ENCODE assay signal across 27 cellular contexts in genomic region chr1:178954937-178955336, GRCh38.
A peak's percentile ranks its signal among the peaks of the same experiment; 100 is the strongest.
DNase-seq lines count a peak whose midpoint lies in the region; ATAC-seq, FAIRE-seq and TF ChIP-seq lines count a peak whose summit lies in the region.
"Had no signal": no experiment of that assay in that cellular context is flagged by ENCODE, and none has a peak within 500 bp of the region (broad histone marks: within the 10 kb centered on the region; RNA-seq: fewer than 3 reads in every experiment).

No MANE protein-coding gene starts in this region.

- no peaks in the 10 kb centered on the region; a peak in 1 of 5 replicates for H3K27me3 ChIP-seq in HepG2 (ENCODE audit: control insufficient read depth in 1 of 2, insufficient read depth in 2 of 2, low read length in 2 of 2)
- no peaks in the 10 kb centered on the region for H3K27me3 ChIP-seq in right lobe of liver
- no peaks in the 10 kb centered on the region for H3K27me3 ChIP-seq in stomach smooth muscle (ENCODE audit: control insufficient read depth in 1 of 2, insufficient read depth in 2 of 2, low read length in 2 of 2)
- H3K27me3 ChIP-seq in vagina: no peaks in the 10 kb centered on the region
- H3K27me3 ChIP-seq: BE2C; BLaER1 treated with 17β-estradiol and CSF1 and Interleukin-3, amounts not matched to agents 10 nM and 100 nM had no signal

- TF ChIP-seq EP300 in HepG2 (IDR thresholded peaks at IDR 0.05; ENCODE audit: low read depth in 2 of 2, low read length in 2 of 2) (no peak), HepG2 (CRISPR knock-in tag; IDR thresholded peaks at IDR 0.05; ENCODE audit: borderline replicate concordance) (no peak)

- ATAC-seq in HepG2: no peak
- no peak for ATAC-seq in right lobe of liver
- ATAC-seq: A549, GM12878, GM23338, HCT116 had no signal

- H2AFZ ChIP-seq in HepG2 (ENCODE audit: low read length): no peak overlapping the region

- intact Hi-C loops in HepG2 (cut with micrococcal nuclease; ENCODE audit: unreplicated experiment): no loop called here
- intact Hi-C loops in right lobe of liver (cut with DNase I): no loop called here
- intact Hi-C loops in vagina (cut with DNase I): no loop called here

- H3K36me3 Mint-ChIP-seq in nephron (ENCODE audit: low read depth) (no peaks in the 10 kb centered on the region), osteocyte (ENCODE audit: unreplicated experiment) (no peaks in the 10 kb centered on the region)
- H3K36me3 Mint-ChIP-seq: CD14-positive monocyte; CD8-positive, alpha-beta memory T cell had no signal

- H3K79me2 ChIP-seq in HepG2 (ENCODE audit: insufficient read depth, low read length): no peaks in the 10 kb centered on the region

- H3K4me3 Mint-ChIP-seq in nephron (no peak overlapping the region), osteocyte (ENCODE audit: unreplicated experiment) (no peak overlapping the region)
- H3K4me3 Mint-ChIP-seq: CD14-positive monocyte; CD4-positive, alpha-beta T cell; CD8-positive, alpha-beta memory T cell; GM23338; H9 had no signal

- CTCF ChIA-PET in HepG2 (lab: Yijun Ruan, JAX; ENCODE audit: low intra/inter-chr PET ratio, low total read pairs): no interaction called here

- H3K9me3 Mint-ChIP-seq in nephron (no peaks in the 10 kb centered on the region), osteocyte (ENCODE audit: unreplicated experiment) (no peaks in the 10 kb centered on the region)
- H3K9me3 Mint-ChIP-seq: CD4-positive, alpha-beta T cell; CD8-positive, alpha-beta memory T cell; GM23338; H9 had no signal

- H3K9me3 ChIP-seq in HepG2 (ENCODE audit: low read length) (no peaks in the 10 kb centered on the region), right lobe of liver (no peaks in the 10 kb centered on the region), stomach smooth muscle (ENCODE audit: control insufficient read depth in 2 of 2, low read length in 2 of 2) (no peaks in the 10 kb centered on the region), vagina (no peaks in the 10 kb centered on the region)
- H3K9me3 ChIP-seq: A549; BE2C; BLaER1 treated with 17β-estradiol and CSF1 and Interleukin-3, amounts not matched to agents 10 nM and 100 nM had no signal

- DNase-seq in HepG2 (ENCODE audit: low spot score) (no peak), right lobe of liver (no peak), vagina (ENCODE audit: extremely low spot score in 2 of 2) (no peak), amniotic stem cell (lab: John Stamatoyannopoulos, UW) (no peak), osteocyte (ENCODE audit: extremely low spot score, unreplicated experiment) (no peak), mucosa of gallbladder (ENCODE audit: low spot score) (no peak)
- DNase-seq: 8988T; ACHN; AML-193; BE2C; CD4-positive, alpha-beta T cell; CD8-positive, alpha-beta memory T cell; DMS 273 treated with DMSO at 0.1 percent for 48 hours; DMS79; EL; GDM1; H9 had no signal

- no TSS peak for BruUV-seq in HepG2 (replicated peaks; lab: Mats Ljungman, UMichigan)

- 51% methylated on average over 6 of the region's 6 CpGs for WGBS in HepG2 (ENCODE audit: low lambda C conversion rate)
- WGBS in right lobe of liver (ENCODE audit: insufficient coverage, low coverage, low lambda C conversion rate, missing lambda C conversion rate): 59% methylated on average over 5 of the region's 6 CpGs

- no peak overlapping the region for H3K4me3 ChIP-seq in HepG2 (replicated peaks in 1 of 3; ENCODE audit: insufficient read depth in 1 of 3, low read depth in 2 of 3, low read length in 3 of 3)
- H3K4me3 ChIP-seq in right lobe of liver: no peak overlapping the region
- H3K4me3 ChIP-seq in stomach smooth muscle (ENCODE audit: low read length in 2 of 2): no peak overlapping the region
- H3K4me3 ChIP-seq in vagina: no peak overlapping the region
- H3K4me3 ChIP-seq: A549; BLaER1 treated with 17β-estradiol and CSF1 and Interleukin-3, amounts not matched to agents 10 nM and 100 nM; GM12878; GM23338 had no signal

- no peaks in the 10 kb centered on the region for H4K20me1 ChIP-seq in HepG2 (ENCODE audit: insufficient read depth, low read length)
- H4K20me1 ChIP-seq: BLaER1 treated with 17β-estradiol and CSF1 and Interleukin-3, amounts not matched to agents 10 nM and 100 nM had no signal

- TF ChIP-seq RAD21 in HepG2 (CRISPR knock-in tag; IDR thresholded peaks at IDR 0.05): no peak

- H3K27me3 Mint-ChIP-seq in nephron (ENCODE audit: low read depth) (peaks cover 12% of the 10 kb centered on the region), osteocyte (ENCODE audit: unreplicated experiment) (peaks cover 7% of the 10 kb centered on the region)

- H3K36me3 ChIP-seq in HepG2 (replicated peaks in 1 of 2; ENCODE audit: control insufficient read depth in 1 of 2, insufficient read depth in 2 of 2, low read length in 2 of 2) (no peaks in the 10 kb centered on the region), right lobe of liver (no peaks in the 10 kb centered on the region), stomach smooth muscle (ENCODE audit: control insufficient read depth in 2 of 2, insufficient read depth in 2 of 2, low read length in 2 of 2) (no peaks in the 10 kb centered on the region), vagina (no peaks in the 10 kb centered on the region)
- H3K36me3 ChIP-seq: BE2C; BLaER1 treated with 17β-estradiol and CSF1 and Interleukin-3, amounts not matched to agents 10 nM and 100 nM had no signal

- H3K4me1 ChIP-seq in HepG2 (ENCODE audit: insufficient read depth, low read length): peaks cover 63% of the 10 kb centered on the region
- peaks cover 0 to 16% (median 0%) of the 10 kb centered on the region in 4 donors for H3K4me1 ChIP-seq in right lobe of liver
- H3K4me1 ChIP-seq in stomach smooth muscle (ENCODE audit: control insufficient read depth, insufficient read depth, low read length): peaks cover 42% of the 10 kb centered on the region
- peaks cover 21% of the 10 kb centered on the region for H3K4me1 ChIP-seq in vagina
- H3K4me1 ChIP-seq: A549; BE2C; BLaER1 treated with 17β-estradiol and CSF1 and Interleukin-3, amounts not matched to agents 10 nM and 100 nM had no signal

- FAIRE-seq in HepG2 (lab: Jason Lieb, UNC): no peak
- FAIRE-seq: A549, D721Med, GM12878, GM19239 had no signal

- no peak overlapping the region for H3K27ac ChIP-seq in HepG2 (ENCODE audit: extremely low read length, insufficient read depth, low read length)
- H3K27ac ChIP-seq in right lobe of liver: no peak overlapping the region
- peak overlapping the region; percentile 77 for H3K27ac ChIP-seq in stomach smooth muscle (ENCODE audit: low read length)
- peak overlapping the region; percentile 44 for H3K27ac ChIP-seq in vagina
- H3K27ac ChIP-seq: A549; BLaER1 treated with 17β-estradiol and CSF1 and Interleukin-3, amounts not matched to agents 10 nM and 100 nM had no signal

- H3K27ac Mint-ChIP-seq in nephron (peak overlapping the region; percentile 6 to 36 (median 13)), osteocyte (ENCODE audit: unreplicated experiment) (no peak overlapping the region)
- H3K27ac Mint-ChIP-seq: CD14-positive monocyte; CD4-positive, alpha-beta T cell; CD8-positive, alpha-beta memory T cell; GM23338; H9 had no signal

- in situ Hi-C loops in HepG2 (cut with HindIII; ENCODE audit: extremely low pct_ligation_motif_present, low pct_unique_long_range_greater_than_20kb): no loop called here

- POLR2A ChIA-PET in HepG2 (lab: Yijun Ruan, JAX): no interaction called here

- H3K9ac ChIP-seq in HepG2 (ENCODE audit: insufficient read depth, low read depth, low read length): no peak overlapping the region
- H3K9ac ChIP-seq in stomach smooth muscle (ENCODE audit: low read length in 2 of 2): no peak overlapping the region
- H3K9ac ChIP-seq: BLaER1 treated with 17β-estradiol and CSF1 and Interleukin-3, amounts not matched to agents 10 nM and 100 nM had no signal

- TF ChIP-seq POLR2A in HepG2 (IDR thresholded peaks at IDR 0.05; ENCODE audit: insufficient read depth in 1 of 2, low read depth in 2 of 2, low read length in 2 of 2) (no peak), right lobe of liver (IDR thresholded peaks at IDR 0.05) (no peak), vagina (IDR thresholded peaks at IDR 0.05) (no peak)

- TF ChIP-seq CTCF in HepG2 (CRISPR knock-in tag; IDR thresholded peaks at IDR 0.05) (no peak), right lobe of liver (IDR thresholded peaks at IDR 0.05) (no peak), nephron (IDR thresholded peaks at IDR 0.05; ENCODE audit: unreplicated experiment in 3 of 3) (no peak), vagina (IDR thresholded peaks at IDR 0.05) (no peak), osteocyte (IDR thresholded peaks at IDR 0.05) (no peak)

- H3K4me1 Mint-ChIP-seq in nephron (peaks cover 33% of the 10 kb centered on the region), osteocyte (ENCODE audit: unreplicated experiment) (no peaks in the 10 kb centered on the region)
- H3K4me1 Mint-ChIP-seq: CD14-positive monocyte; CD8-positive, alpha-beta memory T cell; GM23338 had no signal

- H3K4me2 ChIP-seq in HepG2 (ENCODE audit: low read depth, low read length): no peak overlapping the region
- H3K4me2 ChIP-seq: A549; BLaER1 treated with 17β-estradiol and CSF1 and Interleukin-3, amounts not matched to agents 10 nM and 100 nM; GM23338 had no signal

TF ChIP-seq in HepG2, 621 proteins besides CTCF, POLR2A, EP300 and RAD21 (continues in another document):
- TF ChIP-seq HINFP (CRISPR knock-in tag; IDR thresholded peaks at IDR 0.05; ENCODE audit: low read depth): no peak
- TF ChIP-seq HNRNPL (IDR thresholded peaks at IDR 0.05; ENCODE audit: low read depth, low read length): no peak
- no peak for TF ChIP-seq ZMAT3 (CRISPR knock-in tag; conservative IDR thresholded peaks at IDR 0.05)

Comparison
In these comparisons a context has a peak if more than half of its experiments do, and no peak if none do; other contexts are left out.
1. H3K27ac ChIP-seq: peak in stomach smooth muscle (single experiment) and vagina (single experiment); none in HepG2 (single experiment) and right lobe of liver (0 of 3).